In genomic region chr17:83082435-83082834, GRCh38 we compare ENCODE assay signal across 2 cellular contexts.
A peak's percentile ranks its signal among the peaks of the same experiment; 100 is the strongest.
TF ChIP-seq lines count a peak whose summit lies in the region.

No MANE protein-coding gene starts in this region.

TF ChIP-seq in HepG2, 621 proteins besides CTCF, POLR2A, EP300 and RAD21:
- TF ChIP-seq ZFP90 (CRISPR knock-in tag; IDR thresholded peaks at IDR 0.05; ENCODE audit: borderline replicate concordance) (no peak), ZNF644 (CRISPR knock-in tag; IDR thresholded peaks at IDR 0.05; ENCODE audit: low read depth) (no peak), CBX5 (CRISPR knock-in tag; IDR thresholded peaks at IDR 0.05; ENCODE audit: borderline replicate concordance) (no peak), HNRNPUL1 (IDR thresholded peaks at IDR 0.05; ENCODE audit: low read depth, low read length) (no peak), MIER3 (CRISPR knock-in tag; IDR thresholded peaks at IDR 0.05; ENCODE audit: borderline replicate concordance) (no peak), MYC (CRISPR knock-in tag; IDR thresholded peaks at IDR 0.05; ENCODE audit: borderline replicate concordance) (no peak), MAFK (conservative IDR thresholded peaks at IDR 0.05 in 1 of 2, IDR thresholded peaks at IDR 0.05 in 1 of 2; ENCODE audit: low read length in 2 of 2) (peak; percentile 96), SPEN (CRISPR knock-in tag; IDR thresholded peaks at IDR 0.05; ENCODE audit: low read depth) (no peak), ARNTL (CRISPR knock-in tag; IDR thresholded peaks at IDR 0.05) (no peak), POLR2G (IDR thresholded peaks at IDR 0.05; ENCODE audit: low read depth, low read length) (no peak), SKIL (CRISPR knock-in tag; IDR thresholded peaks at IDR 0.05; ENCODE audit: borderline replicate concordance) (no peak), MAFF (IDR thresholded peaks at IDR 0.05; ENCODE audit: low read depth, low read length) (peak; percentile 95), KLF12 (CRISPR knock-in tag; IDR thresholded peaks at IDR 0.05; ENCODE audit: borderline replicate concordance) (no peak)

TF ChIP-seq in GM12878, 131 proteins besides CTCF, POLR2A, EP300 and RAD21:
- no peak for TF ChIP-seq EED (IDR thresholded peaks at IDR 0.05; ENCODE audit: low read depth)
- TF ChIP-seq CHD2 (IDR thresholded peaks at IDR 0.05; ENCODE audit: borderline replicate concordance, low read depth, low read length): no peak
- TF ChIP-seq BHLHE40 (IDR thresholded peaks at IDR 0.05; ENCODE audit: borderline replicate concordance in 1 of 2, low read depth in 2 of 2, low read length in 1 of 2): peak; percentile 49 to 55; a peak in 1 of 4 replicates
- no peak for TF ChIP-seq BCL3 (IDR thresholded peaks at IDR 0.05; ENCODE audit: borderline replicate concordance, insufficient read depth, low read depth, low read length, poor library complexity, severe bottlenecking)
- TF ChIP-seq CBX5 (IDR thresholded peaks at IDR 0.05; ENCODE audit: low read depth): no peak
TF ChIP-seq in GM12878: peak in this region for 1.
